ENCODE assay signal across 1 cellular context in genomic region chr13:45439781-45440462, GRCh38.
TF ChIP-seq lines count a peak whose summit lies in the region.

No MANE protein-coding gene starts in this region.

TF ChIP-seq in HEK293, 187 proteins besides CTCF, POLR2A, EP300 and RAD21 (continued from another document):
- TF ChIP-seq ZEB2 (tag by site-specific recombination; IDR thresholded peaks at IDR 0.05) (no peak), ZSCAN5A (tag by site-specific recombination; IDR thresholded peaks at IDR 0.05) (no peak), ZNF629 (tag by site-specific recombination; IDR thresholded peaks at IDR 0.05) (no peak; the same call in 1 of the 2 replicates), ZNF501 (tag by site-specific recombination; IDR thresholded peaks at IDR 0.05) (no peak), GLIS2 (tag by site-specific recombination; IDR thresholded peaks at IDR 0.05) (no peak), GLIS1 (tag by site-specific recombination; IDR thresholded peaks at IDR 0.05) (peak; percentile 70), ZNF302 (tag by site-specific recombination; IDR thresholded peaks at IDR 0.05; ENCODE audit: low read depth) (no peak), ZNF2 (tag by site-specific recombination; IDR thresholded peaks at IDR 0.05) (no peak; the same call in 1 of the 2 replicates), KLF7 (tag by site-specific recombination; IDR thresholded peaks at IDR 0.05; ENCODE audit: borderline replicate concordance) (no peak), ZBTB20 (tag by site-specific recombination; IDR thresholded peaks at IDR 0.05) (no peak), YY2 (tag by site-specific recombination; IDR thresholded peaks at IDR 0.05) (no peak), ZNF514 (tag by site-specific recombination; IDR thresholded peaks at IDR 0.05) (no peak), ZNF521 (tag by site-specific recombination; IDR thresholded peaks at IDR 0.05) (no peak), ZFP69B (tag by site-specific recombination; IDR thresholded peaks at IDR 0.05) (peak; percentile 46; the same call in 1 of the 2 replicates), ZIC2 (tag by site-specific recombination; IDR thresholded peaks at IDR 0.05) (peak; percentile 8; the same call in 1 of the 2 replicates), ZNF600 (tag by site-specific recombination; IDR thresholded peaks at IDR 0.05) (no peak), PRDM4 (tag by site-specific recombination; IDR thresholded peaks at IDR 0.05) (no peak), GLI4 (tag by site-specific recombination; IDR thresholded peaks at IDR 0.05) (no peak), ZBTB26 (tag by site-specific recombination; optimal IDR thresholded peaks at IDR 0.05) (peak; percentile 10), ZBTB21 (tag by site-specific recombination; IDR thresholded peaks at IDR 0.05) (no peak), ZNF169 (tag by site-specific recombination; IDR thresholded peaks at IDR 0.05) (no peak), ZNF449 (tag by site-specific recombination; IDR thresholded peaks at IDR 0.05) (no peak), ZNF791 (tag by site-specific recombination; IDR thresholded peaks at IDR 0.05) (no peak), ZNF366 (tag by site-specific recombination; conservative IDR thresholded peaks at IDR 0.05) (peak; percentile 87), PATZ1 (tag by site-specific recombination; IDR thresholded peaks at IDR 0.05) (0 out of 2 replicates have a peak, but pooled peaks have one; percentile 29), ZNF362 (tag by site-specific recombination; IDR thresholded peaks at IDR 0.05) (peak; percentile 70; the same call in 1 of the 2 replicates)
